1 cellular context compared by ENCODE assay signal in the genomic region with DNA sequence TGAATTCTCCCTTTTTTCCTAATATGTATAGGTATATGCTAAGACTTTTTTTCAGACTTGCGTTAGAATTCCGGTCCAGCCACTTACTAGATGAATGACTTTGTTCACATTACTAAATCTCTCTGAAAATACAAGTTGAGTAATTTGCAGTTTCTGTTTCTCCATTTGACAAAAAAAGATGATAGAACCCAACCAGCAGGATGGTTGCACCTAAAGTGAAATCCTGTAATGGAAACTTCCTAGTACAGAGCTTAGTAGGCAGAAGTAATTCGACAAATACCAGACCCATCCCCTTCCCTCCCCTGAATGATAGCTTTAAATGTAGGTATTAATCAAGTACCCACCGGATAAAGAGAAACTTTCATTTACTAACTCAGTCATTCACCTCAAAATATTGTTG.
TF ChIP-seq lines count a peak whose summit lies in the region.

No MANE protein-coding gene starts in this region.

TF ChIP-seq in GM23338, 12 proteins besides CTCF, POLR2A, EP300 and RAD21 (continued from another document):
- TF ChIP-seq, protein P1, sequence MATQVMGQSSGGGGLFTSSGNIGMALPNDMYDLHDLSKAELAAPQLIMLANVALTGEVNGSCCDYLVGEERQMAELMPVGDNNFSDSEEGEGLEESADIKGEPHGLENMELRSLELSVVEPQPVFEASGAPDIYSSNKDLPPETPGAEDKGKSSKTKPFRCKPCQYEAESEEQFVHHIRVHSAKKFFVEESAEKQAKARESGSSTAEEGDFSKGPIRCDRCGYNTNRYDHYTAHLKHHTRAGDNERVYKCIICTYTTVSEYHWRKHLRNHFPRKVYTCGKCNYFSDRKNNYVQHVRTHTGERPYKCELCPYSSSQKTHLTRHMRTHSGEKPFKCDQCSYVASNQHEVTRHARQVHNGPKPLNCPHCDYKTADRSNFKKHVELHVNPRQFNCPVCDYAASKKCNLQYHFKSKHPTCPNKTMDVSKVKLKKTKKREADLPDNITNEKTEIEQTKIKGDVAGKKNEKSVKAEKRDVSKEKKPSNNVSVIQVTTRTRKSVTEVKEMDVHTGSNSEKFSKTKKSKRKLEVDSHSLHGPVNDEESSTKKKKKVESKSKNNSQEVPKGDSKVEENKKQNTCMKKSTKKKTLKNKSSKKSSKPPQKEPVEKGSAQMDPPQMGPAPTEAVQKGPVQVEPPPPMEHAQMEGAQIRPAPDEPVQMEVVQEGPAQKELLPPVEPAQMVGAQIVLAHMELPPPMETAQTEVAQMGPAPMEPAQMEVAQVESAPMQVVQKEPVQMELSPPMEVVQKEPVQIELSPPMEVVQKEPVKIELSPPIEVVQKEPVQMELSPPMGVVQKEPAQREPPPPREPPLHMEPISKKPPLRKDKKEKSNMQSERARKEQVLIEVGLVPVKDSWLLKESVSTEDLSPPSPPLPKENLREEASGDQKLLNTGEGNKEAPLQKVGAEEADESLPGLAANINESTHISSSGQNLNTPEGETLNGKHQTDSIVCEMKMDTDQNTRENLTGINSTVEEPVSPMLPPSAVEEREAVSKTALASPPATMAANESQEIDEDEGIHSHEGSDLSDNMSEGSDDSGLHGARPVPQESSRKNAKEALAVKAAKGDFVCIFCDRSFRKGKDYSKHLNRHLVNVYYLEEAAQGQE (IDR thresholded peaks at IDR 0.05; ENCODE audit: unreplicated experiment) = no peak
